1 cellular context compared by ENCODE assay signal in the genomic region with DNA sequence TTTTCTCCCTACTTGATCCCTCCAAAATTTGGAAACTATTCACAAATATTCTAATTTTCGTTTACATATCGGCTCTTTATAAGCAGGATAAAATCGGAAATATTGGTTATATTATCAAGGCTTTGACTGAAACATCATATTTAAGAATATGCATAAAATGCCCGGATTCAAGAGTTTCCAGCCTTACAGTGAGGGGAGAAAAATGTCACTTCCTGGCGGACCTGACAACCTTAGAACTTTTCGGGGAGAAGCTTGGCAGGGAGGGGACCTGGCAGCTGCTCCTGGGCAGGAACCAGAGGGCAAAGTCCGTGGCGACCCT.
TF ChIP-seq lines count a peak whose summit lies in the region.

No MANE protein-coding gene starts in this region.

TF ChIP-seq in WTC11, 78 proteins besides CTCF, POLR2A, EP300 and RAD21 (continued from another document):
- TF ChIP-seq, protein P1, sequence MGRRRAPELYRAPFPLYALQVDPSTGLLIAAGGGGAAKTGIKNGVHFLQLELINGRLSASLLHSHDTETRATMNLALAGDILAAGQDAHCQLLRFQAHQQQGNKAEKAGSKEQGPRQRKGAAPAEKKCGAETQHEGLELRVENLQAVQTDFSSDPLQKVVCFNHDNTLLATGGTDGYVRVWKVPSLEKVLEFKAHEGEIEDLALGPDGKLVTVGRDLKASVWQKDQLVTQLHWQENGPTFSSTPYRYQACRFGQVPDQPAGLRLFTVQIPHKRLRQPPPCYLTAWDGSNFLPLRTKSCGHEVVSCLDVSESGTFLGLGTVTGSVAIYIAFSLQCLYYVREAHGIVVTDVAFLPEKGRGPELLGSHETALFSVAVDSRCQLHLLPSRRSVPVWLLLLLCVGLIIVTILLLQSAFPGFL (CRISPR knock-in tag; IDR thresholded peaks at IDR 0.05; ENCODE audit: borderline replicate concordance): no peak
